ENCODE assay signal across 1 cellular context in the genomic region with DNA sequence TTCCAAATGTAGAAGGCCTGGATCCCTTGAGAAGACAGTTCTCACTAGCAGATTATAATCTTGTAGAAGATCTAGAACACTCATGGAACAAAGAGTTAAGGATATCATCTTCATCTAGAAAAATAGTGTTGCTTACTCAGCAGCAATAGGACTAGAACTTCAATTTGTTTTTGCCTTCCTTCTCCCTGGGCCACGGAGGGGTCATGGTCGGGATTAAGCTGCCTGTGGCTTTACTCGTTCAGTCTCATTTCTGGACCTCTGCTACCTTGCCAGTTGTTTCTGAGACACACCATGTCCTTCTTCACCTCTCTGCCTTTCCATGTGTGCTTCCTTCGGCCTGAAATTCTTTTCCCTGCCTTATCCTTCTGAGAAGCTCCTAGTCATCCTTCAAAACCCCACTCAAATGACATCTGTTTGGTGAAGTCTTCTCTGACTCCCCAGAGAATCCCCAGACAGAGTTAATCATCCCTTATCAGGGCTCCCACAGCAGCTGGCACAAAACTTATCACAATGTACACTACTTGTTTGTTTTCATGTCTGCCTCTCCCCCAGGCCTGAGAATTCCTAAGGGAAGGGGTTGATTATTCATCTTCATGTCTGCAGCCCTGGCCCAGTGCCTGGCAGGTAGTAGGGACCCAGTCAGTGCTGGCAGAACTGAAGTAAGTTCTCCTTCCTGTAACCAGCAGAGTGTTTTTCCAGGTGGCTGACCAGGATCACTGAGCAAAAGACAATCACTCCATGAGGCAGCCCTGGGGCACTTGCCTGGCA.
A peak's percentile ranks its signal among the peaks of the same experiment; 100 is the strongest.
TF ChIP-seq lines count a peak whose summit lies in the region.

No MANE protein-coding gene starts in this region.

TF ChIP-seq in HEK293, 187 proteins besides CTCF, POLR2A, EP300 and RAD21 (continued from another document and continues in another):
- TF ChIP-seq ZNF114 (tag by site-specific recombination; IDR thresholded peaks at IDR 0.05) (no peak), KLF10 (tag by site-specific recombination; IDR thresholded peaks at IDR 0.05) (0 out of 2 replicates have a peak, but pooled peaks have one; percentile 22), ZNF37A (tag by site-specific recombination; IDR thresholded peaks at IDR 0.05) (no peak), OSR2 (tag by site-specific recombination; IDR thresholded peaks at IDR 0.05) (peak; percentile 94), ZNF654 (tag by site-specific recombination; IDR thresholded peaks at IDR 0.05; ENCODE audit: low read depth) (no peak), ZNF76 (tag by site-specific recombination; IDR thresholded peaks at IDR 0.05; ENCODE audit: borderline replicate concordance, low read depth) (no peak), OVOL3 (tag by site-specific recombination; IDR thresholded peaks at IDR 0.05) (no peak), ZNF223 (tag by site-specific recombination; IDR thresholded peaks at IDR 0.05) (no peak), ZNF596 (tag by site-specific recombination; IDR thresholded peaks at IDR 0.05) (no peak), ZNF560 (tag by site-specific recombination; IDR thresholded peaks at IDR 0.05; ENCODE audit: borderline replicate concordance) (no peak), ZNF266 (tag by site-specific recombination; IDR thresholded peaks at IDR 0.05; ENCODE audit: low read depth) (no peak), ZFHX2 (tag by site-specific recombination; conservative IDR thresholded peaks at IDR 0.05) (no peak), ZNF626 (tag by site-specific recombination; IDR thresholded peaks at IDR 0.05) (no peak), ZNF571 (tag by site-specific recombination; IDR thresholded peaks at IDR 0.05) (no peak), ZNF2 (tag by site-specific recombination; IDR thresholded peaks at IDR 0.05) (no peak), ZNF140 (tag by site-specific recombination; IDR thresholded peaks at IDR 0.05) (no peak), ZNF132 (tag by site-specific recombination; IDR thresholded peaks at IDR 0.05; ENCODE audit: borderline replicate concordance) (no peak), ZEB2 (tag by site-specific recombination; IDR thresholded peaks at IDR 0.05) (0 out of 2 replicates have a peak, but pooled peaks have one; percentile 36), ZNF404 (tag by site-specific recombination; IDR thresholded peaks at IDR 0.05) (no peak), ZNF169 (tag by site-specific recombination; IDR thresholded peaks at IDR 0.05) (no peak), SP3 (tag by site-specific recombination; IDR thresholded peaks at IDR 0.05) (no peak), YY2 (tag by site-specific recombination; IDR thresholded peaks at IDR 0.05) (no peak), ZNF600 (tag by site-specific recombination; IDR thresholded peaks at IDR 0.05) (peak; percentile 81), ZNF433 (tag by site-specific recombination; IDR thresholded peaks at IDR 0.05; ENCODE audit: low read depth) (no peak), GLI4 (tag by site-specific recombination; IDR thresholded peaks at IDR 0.05) (no peak), ZNF521 (tag by site-specific recombination; IDR thresholded peaks at IDR 0.05) (no peak), GLI2 (tag by site-specific recombination; IDR thresholded peaks at IDR 0.05; ENCODE audit: borderline replicate concordance, low read depth) (peak; percentile 60; the same call in 1 of the 2 replicates), ZNF660 (tag by site-specific recombination; IDR thresholded peaks at IDR 0.05) (no peak), REPIN1 (tag by site-specific recombination; IDR thresholded peaks at IDR 0.05; ENCODE audit: low read depth) (no peak), WT1 (tag by site-specific recombination; IDR thresholded peaks at IDR 0.05) (peak; percentile 68), TCF7L2 (IDR thresholded peaks at IDR 0.05; ENCODE audit: borderline replicate concordance, low read depth, low read length) (no peak), ZNF529 (tag by site-specific recombination; IDR thresholded peaks at IDR 0.05; ENCODE audit: insufficient replicate concordance) (no peak), ZNF155 (tag by site-specific recombination; IDR thresholded peaks at IDR 0.05) (no peak), ZNF473 (tag by site-specific recombination; IDR thresholded peaks at IDR 0.05) (no peak), ZNF677 (tag by site-specific recombination; IDR thresholded peaks at IDR 0.05) (no peak), ZNF510 (tag by site-specific recombination; IDR thresholded peaks at IDR 0.05; ENCODE audit: insufficient replicate concordance) (no peak), ZFP37 (tag by site-specific recombination; IDR thresholded peaks at IDR 0.05) (no peak), ZFP3 (tag by site-specific recombination; IDR thresholded peaks at IDR 0.05; ENCODE audit: low read depth) (peak; percentile 97), ZNF174 (tag by site-specific recombination; IDR thresholded peaks at IDR 0.05) (no peak)
- TF ChIP-seq, protein P1, sequence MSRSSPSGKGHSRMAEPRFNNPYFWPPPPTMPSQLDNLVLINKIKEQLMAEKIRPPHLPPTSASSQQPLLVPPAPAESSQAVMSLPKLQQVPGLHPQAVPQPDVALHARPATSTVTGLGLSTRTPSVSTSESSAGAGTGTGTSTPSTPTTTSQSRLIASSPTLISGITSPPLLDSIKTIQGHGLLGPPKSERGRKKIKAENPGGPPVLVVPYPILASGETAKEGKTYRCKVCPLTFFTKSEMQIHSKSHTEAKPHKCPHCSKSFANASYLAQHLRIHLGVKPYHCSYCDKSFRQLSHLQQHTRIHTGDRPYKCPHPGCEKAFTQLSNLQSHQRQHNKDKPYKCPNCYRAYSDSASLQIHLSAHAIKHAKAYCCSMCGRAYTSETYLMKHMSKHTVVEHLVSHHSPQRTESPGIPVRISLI (tag by site-specific recombination; IDR thresholded peaks at IDR 0.05), result no peak
- TF ChIP-seq, protein P2, sequence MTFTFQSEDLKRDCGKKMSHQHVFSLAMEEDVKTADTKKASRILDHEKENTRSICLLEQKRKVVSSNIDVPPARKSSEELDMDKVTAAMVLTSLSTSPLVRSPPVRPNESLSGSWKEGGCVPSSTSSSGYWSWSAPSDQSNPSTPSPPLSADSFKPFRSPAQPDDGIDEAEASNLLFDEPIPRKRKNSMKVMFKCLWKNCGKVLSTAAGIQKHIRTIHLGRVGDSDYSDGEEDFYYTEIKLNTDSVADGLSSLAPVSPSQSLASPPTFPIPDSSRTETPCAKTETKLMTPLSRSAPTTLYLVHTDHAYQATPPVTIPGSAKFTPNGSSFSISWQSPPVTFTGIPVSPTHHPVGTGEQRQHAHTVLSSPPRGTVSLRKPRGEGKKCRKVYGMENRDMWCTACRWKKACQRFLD (tag by site-specific recombination; IDR thresholded peaks at IDR 0.05), result no peak
- TF ChIP-seq, protein P3, sequence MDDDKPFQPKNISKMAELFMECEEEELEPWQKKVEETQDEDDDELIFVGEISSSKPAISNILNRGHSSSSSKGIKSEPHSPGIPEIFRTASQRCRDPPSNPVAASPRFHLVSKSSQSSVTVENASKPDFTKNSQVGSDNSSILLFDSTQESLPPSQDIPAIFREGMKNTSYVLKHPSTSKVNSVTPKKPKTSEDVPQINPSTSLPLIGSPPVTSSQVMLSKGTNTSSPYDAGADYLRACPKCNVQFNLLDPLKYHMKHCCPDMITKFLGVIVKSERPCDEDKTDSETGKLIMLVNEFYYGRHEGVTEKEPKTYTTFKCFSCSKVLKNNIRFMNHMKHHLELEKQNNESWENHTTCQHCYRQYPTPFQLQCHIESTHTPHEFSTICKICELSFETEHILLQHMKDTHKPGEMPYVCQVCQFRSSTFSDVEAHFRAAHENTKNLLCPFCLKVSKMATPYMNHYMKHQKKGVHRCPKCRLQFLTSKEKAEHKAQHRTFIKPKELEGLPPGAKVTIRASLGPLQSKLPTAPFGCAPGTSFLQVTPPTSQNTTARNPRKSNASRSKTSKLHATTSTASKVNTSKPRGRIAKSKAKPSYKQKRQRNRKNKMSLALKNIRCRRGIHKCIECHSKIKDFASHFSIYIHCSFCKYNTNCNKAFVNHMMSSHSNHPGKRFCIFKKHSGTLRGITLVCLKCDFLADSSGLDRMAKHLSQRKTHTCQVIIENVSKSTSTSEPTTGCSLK (tag by site-specific recombination; IDR thresholded peaks at IDR 0.05), result no peak
- TF ChIP-seq, protein P4, sequence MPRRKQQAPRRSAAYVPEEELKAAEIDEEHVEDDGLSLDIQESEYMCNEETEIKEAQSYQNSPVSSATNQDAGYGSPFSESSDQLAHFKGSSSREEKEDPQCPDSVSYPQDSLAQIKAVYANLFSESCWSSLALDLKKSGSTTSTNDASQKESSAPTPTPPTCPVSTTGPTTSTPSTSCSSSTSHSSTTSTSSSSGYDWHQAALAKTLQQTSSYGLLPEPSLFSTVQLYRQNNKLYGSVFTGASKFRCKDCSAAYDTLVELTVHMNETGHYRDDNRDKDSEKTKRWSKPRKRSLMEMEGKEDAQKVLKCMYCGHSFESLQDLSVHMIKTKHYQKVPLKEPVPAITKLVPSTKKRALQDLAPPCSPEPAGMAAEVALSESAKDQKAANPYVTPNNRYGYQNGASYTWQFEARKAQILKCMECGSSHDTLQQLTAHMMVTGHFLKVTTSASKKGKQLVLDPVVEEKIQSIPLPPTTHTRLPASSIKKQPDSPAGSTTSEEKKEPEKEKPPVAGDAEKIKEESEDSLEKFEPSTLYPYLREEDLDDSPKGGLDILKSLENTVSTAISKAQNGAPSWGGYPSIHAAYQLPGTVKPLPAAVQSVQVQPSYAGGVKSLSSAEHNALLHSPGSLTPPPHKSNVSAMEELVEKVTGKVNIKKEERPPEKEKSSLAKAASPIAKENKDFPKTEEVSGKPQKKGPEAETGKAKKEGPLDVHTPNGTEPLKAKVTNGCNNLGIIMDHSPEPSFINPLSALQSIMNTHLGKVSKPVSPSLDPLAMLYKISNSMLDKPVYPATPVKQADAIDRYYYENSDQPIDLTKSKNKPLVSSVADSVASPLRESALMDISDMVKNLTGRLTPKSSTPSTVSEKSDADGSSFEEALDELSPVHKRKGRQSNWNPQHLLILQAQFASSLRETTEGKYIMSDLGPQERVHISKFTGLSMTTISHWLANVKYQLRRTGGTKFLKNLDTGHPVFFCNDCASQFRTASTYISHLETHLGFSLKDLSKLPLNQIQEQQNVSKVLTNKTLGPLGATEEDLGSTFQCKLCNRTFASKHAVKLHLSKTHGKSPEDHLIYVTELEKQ (tag by site-specific recombination; IDR thresholded peaks at IDR 0.05; ENCODE audit: borderline replicate concordance), result peak; percentile 63; the same call in 1 of the 2 replicates
- TF ChIP-seq, protein P5, sequence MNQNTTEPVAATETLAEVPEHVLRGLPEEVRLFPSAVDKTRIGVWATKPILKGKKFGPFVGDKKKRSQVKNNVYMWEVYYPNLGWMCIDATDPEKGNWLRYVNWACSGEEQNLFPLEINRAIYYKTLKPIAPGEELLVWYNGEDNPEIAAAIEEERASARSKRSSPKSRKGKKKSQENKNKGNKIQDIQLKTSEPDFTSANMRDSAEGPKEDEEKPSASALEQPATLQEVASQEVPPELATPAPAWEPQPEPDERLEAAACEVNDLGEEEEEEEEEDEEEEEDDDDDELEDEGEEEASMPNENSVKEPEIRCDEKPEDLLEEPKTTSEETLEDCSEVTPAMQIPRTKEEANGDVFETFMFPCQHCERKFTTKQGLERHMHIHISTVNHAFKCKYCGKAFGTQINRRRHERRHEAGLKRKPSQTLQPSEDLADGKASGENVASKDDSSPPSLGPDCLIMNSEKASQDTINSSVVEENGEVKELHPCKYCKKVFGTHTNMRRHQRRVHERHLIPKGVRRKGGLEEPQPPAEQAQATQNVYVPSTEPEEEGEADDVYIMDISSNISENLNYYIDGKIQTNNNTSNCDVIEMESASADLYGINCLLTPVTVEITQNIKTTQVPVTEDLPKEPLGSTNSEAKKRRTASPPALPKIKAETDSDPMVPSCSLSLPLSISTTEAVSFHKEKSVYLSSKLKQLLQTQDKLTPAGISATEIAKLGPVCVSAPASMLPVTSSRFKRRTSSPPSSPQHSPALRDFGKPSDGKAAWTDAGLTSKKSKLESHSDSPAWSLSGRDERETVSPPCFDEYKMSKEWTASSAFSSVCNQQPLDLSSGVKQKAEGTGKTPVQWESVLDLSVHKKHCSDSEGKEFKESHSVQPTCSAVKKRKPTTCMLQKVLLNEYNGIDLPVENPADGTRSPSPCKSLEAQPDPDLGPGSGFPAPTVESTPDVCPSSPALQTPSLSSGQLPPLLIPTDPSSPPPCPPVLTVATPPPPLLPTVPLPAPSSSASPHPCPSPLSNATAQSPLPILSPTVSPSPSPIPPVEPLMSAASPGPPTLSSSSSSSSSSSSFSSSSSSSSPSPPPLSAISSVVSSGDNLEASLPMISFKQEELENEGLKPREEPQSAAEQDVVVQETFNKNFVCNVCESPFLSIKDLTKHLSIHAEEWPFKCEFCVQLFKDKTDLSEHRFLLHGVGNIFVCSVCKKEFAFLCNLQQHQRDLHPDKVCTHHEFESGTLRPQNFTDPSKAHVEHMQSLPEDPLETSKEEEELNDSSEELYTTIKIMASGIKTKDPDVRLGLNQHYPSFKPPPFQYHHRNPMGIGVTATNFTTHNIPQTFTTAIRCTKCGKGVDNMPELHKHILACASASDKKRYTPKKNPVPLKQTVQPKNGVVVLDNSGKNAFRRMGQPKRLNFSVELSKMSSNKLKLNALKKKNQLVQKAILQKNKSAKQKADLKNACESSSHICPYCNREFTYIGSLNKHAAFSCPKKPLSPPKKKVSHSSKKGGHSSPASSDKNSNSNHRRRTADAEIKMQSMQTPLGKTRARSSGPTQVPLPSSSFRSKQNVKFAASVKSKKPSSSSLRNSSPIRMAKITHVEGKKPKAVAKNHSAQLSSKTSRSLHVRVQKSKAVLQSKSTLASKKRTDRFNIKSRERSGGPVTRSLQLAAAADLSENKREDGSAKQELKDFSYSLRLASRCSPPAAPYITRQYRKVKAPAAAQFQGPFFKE (tag by site-specific recombination; IDR thresholded peaks at IDR 0.05; ENCODE audit: borderline replicate concordance), result no peak
- TF ChIP-seq, protein P6, sequence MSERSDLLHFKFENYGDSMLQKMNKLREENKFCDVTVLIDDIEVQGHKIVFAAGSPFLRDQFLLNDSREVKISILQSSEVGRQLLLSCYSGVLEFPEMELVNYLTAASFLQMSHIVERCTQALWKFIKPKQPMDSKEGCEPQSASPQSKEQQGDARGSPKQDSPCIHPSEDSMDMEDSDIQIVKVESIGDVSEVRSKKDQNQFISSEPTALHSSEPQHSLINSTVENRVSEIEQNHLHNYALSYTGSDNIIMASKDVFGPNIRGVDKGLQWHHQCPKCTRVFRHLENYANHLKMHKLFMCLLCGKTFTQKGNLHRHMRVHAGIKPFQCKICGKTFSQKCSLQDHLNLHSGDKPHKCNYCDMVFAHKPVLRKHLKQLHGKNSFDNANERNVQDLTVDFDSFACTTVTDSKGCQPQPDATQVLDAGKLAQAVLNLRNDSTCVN (tag by site-specific recombination; optimal IDR thresholded peaks at IDR 0.05), result no peak
- TF ChIP-seq, protein P7, sequence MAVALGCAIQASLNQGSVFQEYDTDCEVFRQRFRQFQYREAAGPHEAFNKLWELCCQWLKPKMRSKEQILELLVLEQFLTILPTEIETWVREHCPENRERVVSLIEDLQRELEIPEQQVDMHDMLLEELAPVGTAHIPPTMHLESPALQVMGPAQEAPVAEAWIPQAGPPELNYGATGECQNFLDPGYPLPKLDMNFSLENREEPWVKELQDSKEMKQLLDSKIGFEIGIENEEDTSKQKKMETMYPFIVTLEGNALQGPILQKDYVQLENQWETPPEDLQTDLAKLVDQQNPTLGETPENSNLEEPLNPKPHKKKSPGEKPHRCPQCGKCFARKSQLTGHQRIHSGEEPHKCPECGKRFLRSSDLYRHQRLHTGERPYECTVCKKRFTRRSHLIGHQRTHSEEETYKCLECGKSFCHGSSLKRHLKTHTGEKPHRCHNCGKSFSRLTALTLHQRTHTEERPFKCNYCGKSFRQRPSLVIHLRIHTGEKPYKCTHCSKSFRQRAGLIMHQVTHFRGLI (tag by site-specific recombination; IDR thresholded peaks at IDR 0.05), result no peak
- TF ChIP-seq, protein P8, sequence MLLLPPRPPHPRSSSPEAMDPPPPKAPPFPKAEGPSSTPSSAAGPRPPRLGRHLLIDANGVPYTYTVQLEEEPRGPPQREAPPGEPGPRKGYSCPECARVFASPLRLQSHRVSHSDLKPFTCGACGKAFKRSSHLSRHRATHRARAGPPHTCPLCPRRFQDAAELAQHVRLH (tag by site-specific recombination; IDR thresholded peaks at IDR 0.05), result 0 out of 2 replicates have a peak, but pooled peaks have one; percentile 32
